19 cellular contexts compared by ENCODE assay signal in the genomic region with DNA sequence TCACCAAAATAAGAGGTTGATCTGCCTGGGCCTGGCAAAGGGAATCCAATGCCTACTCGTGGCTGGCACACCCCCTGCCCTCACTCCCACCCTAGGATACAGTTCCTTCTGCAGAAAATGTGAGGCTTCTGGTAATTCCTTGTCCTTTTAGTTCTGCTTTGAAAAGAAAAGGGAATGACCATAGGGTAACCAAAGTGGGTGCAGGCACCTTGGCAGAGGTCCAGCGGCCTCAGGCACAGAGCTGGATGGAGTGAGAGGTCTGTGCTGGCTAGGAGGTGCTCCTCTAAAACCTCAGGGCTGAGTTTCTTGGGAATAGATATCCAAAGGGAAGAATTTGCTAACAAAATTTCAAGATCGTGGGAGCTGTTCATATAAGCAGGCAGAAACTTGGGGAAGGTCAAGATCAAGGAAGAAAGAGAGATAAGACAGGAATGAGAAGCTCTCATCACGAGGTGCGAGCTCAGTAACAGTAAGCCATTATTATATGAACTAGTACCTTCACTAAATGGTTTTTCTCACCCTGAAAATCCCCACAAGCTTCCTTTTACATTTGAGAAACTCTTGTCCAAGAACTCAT.
"Had no signal": no experiment of that assay in that cellular context is flagged by ENCODE, and none has a peak within 500 bp of the region (broad histone marks: within the 10 kb centered on the region; RNA-seq: fewer than 3 reads in every experiment).

No MANE protein-coding gene starts in this region.

- H3K4me3 Mint-ChIP-seq: effector memory CD8-positive, alpha-beta T cell; naive thymus-derived CD8-positive, alpha-beta T cell; neural crest cell; stimulated activated effector memory CD8-positive, alpha-beta T cell treated with anti-CD3 and anti-CD28 coated beads, Interleukin-12 subunit alpha, Interleukin-12 subunit beta, amount 100 ng/mL, for 72 hours had no signal

- H3K27me3 Mint-ChIP-seq: effector memory CD8-positive, alpha-beta T cell had no signal

- H3K27me3 ChIP-seq: esophagus muscularis mucosa, gastroesophageal sphincter, right lobe of liver, suprapubic skin, tibial nerve, upper lobe of right lung, vagina had no signal

- H3K4me1 Mint-ChIP-seq: naive thymus-derived CD8-positive, alpha-beta T cell; stimulated activated effector memory CD8-positive, alpha-beta T cell treated with anti-CD3 and anti-CD28 coated beads, Interleukin-12 subunit alpha, Interleukin-12 subunit beta, amount 100 ng/mL, for 72 hours had no signal

- H3K4me3 ChIP-seq: esophagus muscularis mucosa, gastroesophageal sphincter, mucosa of descending colon, right lobe of liver, suprapubic skin, tibial nerve, upper lobe of right lung, vagina had no signal

- H3K9me3 ChIP-seq: esophagus muscularis mucosa, gastroesophageal sphincter, mucosa of descending colon, right lobe of liver, suprapubic skin, tibial nerve, upper lobe of right lung, vagina had no signal

- ATAC-seq: effector memory CD8-positive, alpha-beta T cell; gastroesophageal sphincter; left colon; mucosa of descending colon; naive thymus-derived CD8-positive, alpha-beta T cell; right lobe of liver; stimulated activated effector memory CD8-positive, alpha-beta T cell treated with anti-CD3 and anti-CD28 coated beads, Interleukin-12 subunit alpha, Interleukin-12 subunit beta, amount 100 ng/mL, for 72 hours; stimulated activated naive CD8-positive, alpha-beta T cell treated with anti-CD3 and anti-CD28 coated beads, Interleukin-15, Interleukin-2, amounts not matched to agents 100 U/mL and 50 U/mL, for 24 hours; upper lobe of right lung had no signal

- H3K27ac Mint-ChIP-seq: effector memory CD8-positive, alpha-beta T cell; naive thymus-derived CD8-positive, alpha-beta T cell; stimulated activated effector memory CD8-positive, alpha-beta T cell treated with anti-CD3 and anti-CD28 coated beads, Interleukin-12 subunit alpha, Interleukin-12 subunit beta, amount 100 ng/mL, for 72 hours had no signal

- H3K27ac ChIP-seq: epithelial cell of prostate, esophagus muscularis mucosa, gastroesophageal sphincter, right lobe of liver, suprapubic skin, tibial nerve, upper lobe of right lung, vagina had no signal

- H3K36me3 Mint-ChIP-seq: naive thymus-derived CD8-positive, alpha-beta T cell; stimulated activated effector memory CD8-positive, alpha-beta T cell treated with anti-CD3 and anti-CD28 coated beads, Interleukin-12 subunit alpha, Interleukin-12 subunit beta, amount 100 ng/mL, for 72 hours had no signal

- H3K36me3 ChIP-seq: esophagus muscularis mucosa, gastroesophageal sphincter, right lobe of liver, suprapubic skin, tibial nerve, upper lobe of right lung, vagina had no signal

- H3K4me1 ChIP-seq: gastroesophageal sphincter, right lobe of liver, suprapubic skin, tibial nerve, upper lobe of right lung, vagina had no signal

- DNase-seq: effector memory CD8-positive, alpha-beta T cell; foreskin fibroblast; left colon; mammary epithelial cell; mucosa of descending colon; naive thymus-derived CD8-positive, alpha-beta T cell; right lobe of liver; stimulated activated CD4-positive, alpha-beta T cell treated with anti-CD3 and anti-CD28 coated beads, Interleukin-4, amount 100 ng/mL, for 1 hour; stimulated activated CD8-positive, alpha-beta memory T cell treated with anti-CD3 and anti-CD28 coated beads, Interleukin-4, amount 100 ng/mL, for 48 hours; stimulated activated naive CD8-positive, alpha-beta T cell treated with anti-CD3 and anti-CD28 coated beads, Interleukin-15, Interleukin-2, amounts not matched to agents 100 U/mL and 50 U/mL, for 24 hours; upper lobe of right lung had no signal
